8 cellular contexts compared by ENCODE assay signal in genomic region chr2:10119601-10120157, GRCh38. TPM values are rescaled to one million over a fixed set of nuclear protein-coding genes. Genes with fewer than 3 reads are reported as not detected.
A peak's percentile ranks its signal among the peaks of the same experiment; 100 is the strongest.
DNase-seq lines count a peak whose midpoint lies in the region; ATAC-seq and TF ChIP-seq lines count a peak whose summit lies in the region.

No MANE protein-coding gene starts in this region.

- TF ChIP-seq POLR2A in NB4 (IDR thresholded peaks at IDR 0.05; ENCODE audit: extremely low read depth, insufficient read length), result no peak

- H3K4me2 ChIP-seq in neural progenitor cell, result peak overlapping the region; percentile 61

- no peaks in the 10 kb centered on the region for H3K9me3 Mint-ChIP-seq in neural progenitor cell

- peaks cover 8% of the 10 kb centered on the region for H3K27me3 ChIP-seq in ectodermal cell (ENCODE audit: control insufficient read depth, insufficient read depth, low read length, poor library complexity, severe bottlenecking)
- H3K27me3 ChIP-seq in neural progenitor cell, result peaks cover 8% of the 10 kb centered on the region

- H3K36me3 Mint-ChIP-seq in neural progenitor cell, result peaks cover 2% of the 10 kb centered on the region

- no peak overlapping the region for H3K9ac ChIP-seq in neural progenitor cell

- peaks cover 15% of the 10 kb centered on the region for H4K20me1 ChIP-seq in neural progenitor cell (ENCODE audit: low read depth)

- peaks cover under 1% of the 10 kb centered on the region for H3K4me1 ChIP-seq in ectodermal cell (ENCODE audit: control insufficient read depth, insufficient read depth, low read length)
- peaks cover 7% of the 10 kb centered on the region for H3K4me1 ChIP-seq in neural progenitor cell

- TF ChIP-seq CTCF in C4-2B (conservative IDR thresholded peaks at IDR 0.05), result no peak
- no peak for TF ChIP-seq CTCF in NB4 (IDR thresholded peaks at IDR 0.05; ENCODE audit: low read depth, low read length)
- TF ChIP-seq CTCF in neural progenitor cell (IDR thresholded peaks at IDR 0.05), result no peak

- H2AFZ ChIP-seq in neural progenitor cell (replicated peaks), result no peak overlapping the region

- peaks cover 21% of the 10 kb centered on the region for H3F3A ChIP-seq in neural progenitor cell (ENCODE audit: low read depth)

- ATAC-seq in GM21367 (IDR thresholded peaks at IDR 0.05; ENCODE audit: unreplicated experiment) (no peak), HG03342 (IDR thresholded peaks at IDR 0.05; ENCODE audit: unreplicated experiment) (no peak)

- H3K27ac ChIP-seq in C4-2B (peak overlapping the region; percentile 96), ectodermal cell (ENCODE audit: insufficient read depth, low read depth, low read length, poor library complexity, severe bottlenecking) (no peak overlapping the region), neural progenitor cell (no peak overlapping the region)

- H3K4me3 Mint-ChIP-seq in neural progenitor cell, result peak overlapping the region; percentile 97

- no peaks in the 10 kb centered on the region for H3K36me3 ChIP-seq in ectodermal cell (ENCODE audit: control insufficient read depth, insufficient read depth, low read length)
- peaks cover under 1% of the 10 kb centered on the region for H3K36me3 ChIP-seq in neural progenitor cell

- H3K4me3 ChIP-seq in NB4 (ENCODE audit: low read depth, low read length), result peak overlapping the region; percentile 46
- peak overlapping the region; percentile 84 for H3K4me3 ChIP-seq in ectodermal cell (ENCODE audit: insufficient read depth, low read depth, low read length)
- H3K4me3 ChIP-seq in neural progenitor cell, result peak overlapping the region; percentile 87

- H3K27me3 Mint-ChIP-seq in neural progenitor cell (ENCODE audit: insufficient read depth, low read depth), result peaks cover 2% of the 10 kb centered on the region

- DNase-seq in NB4 (ENCODE audit: low read depth), result no peak
- DNase-seq in neural progenitor cell (ENCODE audit: low spot score), result no peak
- no peak for DNase-seq in NCI-H187 (lab: John Stamatoyannopoulos, UW)
- DNase-seq in 8988T, result no peak

- H3K9me3 ChIP-seq in ectodermal cell (ENCODE audit: control insufficient read depth, low read length) (no peaks in the 10 kb centered on the region), neural progenitor cell (ENCODE audit: low read depth) (no peaks in the 10 kb centered on the region)

- peaks cover 30% of the 10 kb centered on the region for H3K4me1 Mint-ChIP-seq in neural progenitor cell

- H3K27ac Mint-ChIP-seq in neural progenitor cell, result no peak overlapping the region

- H3K79me2 ChIP-seq in neural progenitor cell (ENCODE audit: low read depth), result peaks cover 32% of the 10 kb centered on the region

- WGBS in ectodermal cell, 2 experiments, result 85 to 86% methylated on average over 14 of the region's 14 CpGs

RNA-seq across cellular contexts. Expression of gene RRM2, which starts 2.9 kb away (rescaled TPM):
- polyA plus RNA-seq in ectodermal cell (2013, experiment 1 of 4), result 122 TPM
- polyA plus RNA-seq in ectodermal cell (2013, experiment 2 of 4), result 110 TPM
- polyA plus RNA-seq in ectodermal cell (2013, experiment 3 of 4), result 87.4 TPM
- polyA plus RNA-seq in ectodermal cell (2013, experiment 4 of 4), result 86.9 TPM
- 62.1 and 66.0 TPM in 2 replicates for total RNA-seq in neural progenitor cell (ENCODE audit: low replicate concordance)

RNA-seq across cellular contexts. Expression of gene CYS1, which starts 39.5 kb away (rescaled TPM):
- polyA plus RNA-seq in ectodermal cell (2013, experiment 1 of 4), result 1.0 TPM
- polyA plus RNA-seq in ectodermal cell (2013, experiment 2 of 4), result 0.28 TPM
- 0.43 TPM for polyA plus RNA-seq in ectodermal cell (2013, experiment 3 of 4)
- 0.16 TPM for polyA plus RNA-seq in ectodermal cell (2013, experiment 4 of 4)
- total RNA-seq in neural progenitor cell (ENCODE audit: low replicate concordance), result 0.56 TPM in 1 of 2 replicates, not detected in the other
